In genomic region chr13:98482476-98483444, GRCh38 we compare ENCODE assay signal across 8 cellular contexts.
DNase-seq lines count a peak whose midpoint lies in the region; ATAC-seq, FAIRE-seq and TF ChIP-seq lines count a peak whose summit lies in the region.

No MANE protein-coding gene starts in this region.

- TF ChIP-seq POLR2A in GM12892 (IDR thresholded peaks at IDR 0.05; ENCODE audit: low read depth, low read length) = no peak

- H3K27ac Mint-ChIP-seq in osteocyte (ENCODE audit: unreplicated experiment) = peak overlapping the region; percentile 96

- ATAC-seq in HG03457 (IDR thresholded peaks at IDR 0.05; ENCODE audit: unreplicated experiment) = no peak

- no peaks in the 10 kb centered on the region for H3K27me3 Mint-ChIP-seq in osteocyte (ENCODE audit: unreplicated experiment)

- FAIRE-seq in GM12892 (lab: Jason Lieb, UNC) = peak; percentile 79
- FAIRE-seq in RCC 7860 (lab: Jason Lieb, UNC) = no peak

- peaks cover 14% of the 10 kb centered on the region for H3K36me3 Mint-ChIP-seq in osteocyte (ENCODE audit: unreplicated experiment)

- peaks cover 82% of the 10 kb centered on the region for H3K4me1 Mint-ChIP-seq in osteocyte (ENCODE audit: unreplicated experiment)

- peak; percentile 6 for TF ChIP-seq CTCF in fibroblast of the aortic adventitia (IDR thresholded peaks at IDR 0.05; ENCODE audit: insufficient read depth, low read length)
- TF ChIP-seq CTCF in osteocyte (IDR thresholded peaks at IDR 0.05) = peak; percentile 51

- no peak overlapping the region for H3K4me3 ChIP-seq in fibroblast of the aortic adventitia (ENCODE audit: low read depth, low read length)

- DNase-seq in GM12892 (ENCODE audit: insufficient read length) (no peak), RCC 7860 (ENCODE audit: low spot score) (peak; percentile 10), fibroblast of the aortic adventitia (ENCODE audit: low read depth) (no peak), osteocyte (ENCODE audit: extremely low spot score, unreplicated experiment) (no peak), cerebellum (ENCODE audit: low spot score) (no peak), NCI-H2196 treated with DMSO at 0.1 percent for 48 hours (lab: John Stamatoyannopoulos, UW; ENCODE audit: unreplicated experiment) (no peak)
- no peak for DNase-seq in activated naive CD4-positive, alpha-beta T cell treated with anti-CD3 and anti-CD28 coated beads, Interleukin-2, amount 50 U/mL, for 16 hours

- H3K4me3 Mint-ChIP-seq in osteocyte (ENCODE audit: unreplicated experiment) = no peak overlapping the region

- H3K9me3 Mint-ChIP-seq in osteocyte (ENCODE audit: unreplicated experiment) = no peaks in the 10 kb centered on the region
